ENCODE assay signal across 1 cellular context in genomic region chr17:47687748-47688147, GRCh38.
A peak's percentile ranks its signal among the peaks of the same experiment; 100 is the strongest.
TF ChIP-seq lines count a peak whose summit lies in the region.

No MANE protein-coding gene starts in this region.

TF ChIP-seq in K562, 482 proteins besides CTCF, POLR2A, EP300 and RAD21:
- TF ChIP-seq ATF3 (IDR thresholded peaks at IDR 0.05) (0 out of 2 replicates have a peak, but pooled peaks have one; percentile 8), ATF3 (CRISPR knock-in tag; conservative IDR thresholded peaks at IDR 0.05) (no peak), ZBTB33 (CRISPR knock-in tag; IDR thresholded peaks at IDR 0.05) (no peak), JUND (IDR thresholded peaks at IDR 0.05; ENCODE audit: borderline replicate concordance, low read depth, low read length) (no peak), JUND (tag; IDR thresholded peaks at IDR 0.05; ENCODE audit: borderline replicate concordance, low read depth, low read length) (no peak), TFAP4 (CRISPR knock-in tag; IDR thresholded peaks at IDR 0.05; ENCODE audit: borderline replicate concordance) (peak; percentile 62; the same call in 1 of the 2 replicates), CEBPG (CRISPR knock-in tag; IDR thresholded peaks at IDR 0.05) (peak; percentile 47; the same call in 1 of the 2 replicates), CEBPG (tag; conservative IDR thresholded peaks at IDR 0.05 in 1 of 2, IDR thresholded peaks at IDR 0.05 in 1 of 2) (no peak)
